ENCODE assay signal across 8 cellular contexts in genomic region chr10:28432210-28432676, GRCh38.
A peak's percentile ranks its signal among the peaks of the same experiment; 100 is the strongest.
DNase-seq lines count a peak whose midpoint lies in the region; ATAC-seq and TF ChIP-seq lines count a peak whose summit lies in the region.

No MANE protein-coding gene starts in this region.

- H3K4me1 ChIP-seq in CD8-positive, alpha-beta memory T cell (ENCODE audit: insufficient read depth, low read length), result no peaks in the 10 kb centered on the region
- H3K4me1 ChIP-seq in Peyer's patch (peaks cover 0 to 6% (median 0%) of the 10 kb centered on the region in 4 donors), right atrium auricular region (peaks cover 0 to 13% of the 10 kb centered on the region in 2 donors)

- H3K4me3 ChIP-seq in CD8-positive, alpha-beta memory T cell (ENCODE audit: low read length), result no peak overlapping the region
- no peak overlapping the region for H3K4me3 ChIP-seq in LNCaP clone FGC (ENCODE audit: low read depth, low read length)
- H3K4me3 ChIP-seq in Peyer's patch, result peak overlapping the region in 1 of 4 donors; percentile 26
- no peak overlapping the region for H3K4me3 ChIP-seq in astrocyte of the spinal cord (ENCODE audit: low read depth, low read length)
- H3K4me3 ChIP-seq in right atrium auricular region, result no peak overlapping the region
- no peak overlapping the region for H3K4me3 ChIP-seq in retinal pigment epithelial cell (ENCODE audit: low read length)

- H3K27ac ChIP-seq in CD8-positive, alpha-beta memory T cell (ENCODE audit: low read depth, low read length), result no peak overlapping the region
- no peak overlapping the region for H3K27ac ChIP-seq in Peyer's patch
- H3K27ac ChIP-seq in right atrium auricular region, result no peak overlapping the region

- H3K4me3 Mint-ChIP-seq in CD8-positive, alpha-beta memory T cell, result peak overlapping the region in 6 of 7 donors; percentile 41 to 80 (median 66)

- no peaks in the 10 kb centered on the region for H3K9me3 ChIP-seq in CD8-positive, alpha-beta memory T cell (ENCODE audit: low read length)
- no peaks in the 10 kb centered on the region for H3K9me3 ChIP-seq in Peyer's patch
- no peaks in the 10 kb centered on the region for H3K9me3 ChIP-seq in right atrium auricular region

- H3K27ac Mint-ChIP-seq in CD8-positive, alpha-beta memory T cell, result peak overlapping the region in 1 of 8 donors; percentile 48

- peak in 3 of 5 donors; percentile 4 to 38 (median 9) for DNase-seq in CD8-positive, alpha-beta memory T cell
- DNase-seq in LNCaP clone FGC (ENCODE audit: low read depth) (peak; percentile 59), Peyer's patch (peak in 2 of 3 donors; percentile 17 to 62), astrocyte of the spinal cord (ENCODE audit: low read depth, low spot score) (peak; percentile 65), right atrium auricular region (ENCODE audit: low spot score) (peak; percentile 79), retinal pigment epithelial cell (ENCODE audit: low read depth) (peak; percentile 41), T-helper 9 cell (no peak)

- peaks cover 6 to 10% (median 7%) of the 10 kb centered on the region in 3 donors for H3K4me1 Mint-ChIP-seq in CD8-positive, alpha-beta memory T cell

- peaks cover 5 to 8% of the 10 kb centered on the region in 2 donors for H3K27me3 Mint-ChIP-seq in CD8-positive, alpha-beta memory T cell

- peaks cover 0 to 2% (median 0%) of the 10 kb centered on the region in 5 donors for H3K9me3 Mint-ChIP-seq in CD8-positive, alpha-beta memory T cell

- H3K27me3 ChIP-seq in CD8-positive, alpha-beta memory T cell (ENCODE audit: insufficient read depth, low read length, poor library complexity, severe bottlenecking), result no peaks in the 10 kb centered on the region
- no peaks in the 10 kb centered on the region for H3K27me3 ChIP-seq in Peyer's patch
- H3K27me3 ChIP-seq in right atrium auricular region, result no peaks in the 10 kb centered on the region

- peak in 1 of 2 donors; percentile 6 for TF ChIP-seq POLR2A in Peyer's patch (IDR thresholded peaks at IDR 0.05)

- CTCF ChIA-PET in CD8-positive, alpha-beta memory T cell (lab: Charles Lee), result interaction anchor here (0.7 to 1.9 kb wide), 2 partner anchors 12 to 35 kb away, joined by 3 to 5 read pairs; no protein-coding TSS in a partner anchor

- ATAC-seq in GM19372 (IDR thresholded peaks at IDR 0.05; ENCODE audit: low read depth, unreplicated experiment), result peak; percentile 64

- peaks cover 0 to 6% (median 0%) of the 10 kb centered on the region in 3 donors for H3K36me3 Mint-ChIP-seq in CD8-positive, alpha-beta memory T cell

- POLR2A ChIA-PET in CD8-positive, alpha-beta memory T cell (lab: Charles Lee), result interaction anchor here (0.7 kb wide), 1 partner anchor 8 kb away, joined by 4 read pairs; no protein-coding TSS in a partner anchor

- no peaks in the 10 kb centered on the region for H3K36me3 ChIP-seq in CD8-positive, alpha-beta memory T cell (ENCODE audit: insufficient read depth, low read length)
- H3K36me3 ChIP-seq in Peyer's patch, result no peaks in the 10 kb centered on the region
- H3K36me3 ChIP-seq in right atrium auricular region, result no peaks in the 10 kb centered on the region

- in situ Hi-C loops in astrocyte of the spinal cord (cut with HindIII; ENCODE audit: low sequenced_read_pairs), result no loop called here

- TF ChIP-seq CTCF in LNCaP clone FGC (IDR thresholded peaks at IDR 0.05; ENCODE audit: control insufficient read depth, extremely low read depth, insufficient read depth) (peak; percentile 71), Peyer's patch (IDR thresholded peaks at IDR 0.05) (peak; percentile 28 to 83 (median 74)), astrocyte of the spinal cord (IDR thresholded peaks at IDR 0.05; ENCODE audit: low read depth, low read length) (peak; percentile 80), right atrium auricular region (IDR thresholded peaks at IDR 0.05) (peak; percentile 46 to 84), retinal pigment epithelial cell (conservative IDR thresholded peaks at IDR 0.05; ENCODE audit: low read depth, low read length) (peak; percentile 86)
